In genomic region chr3:66138336-66139234, GRCh38 we compare ENCODE assay signal across 9 cellular contexts.
DNase-seq lines count a peak whose midpoint lies in the region; ATAC-seq and TF ChIP-seq lines count a peak whose summit lies in the region.
"Had no signal": no experiment of that assay in that cellular context is flagged by ENCODE, and none has a peak within 500 bp of the region (broad histone marks: within the 10 kb centered on the region; RNA-seq: fewer than 3 reads in every experiment).

No MANE protein-coding gene starts in this region.

- H3K9me3 ChIP-seq in SJSA1 (replicated peaks) = no peaks in the 10 kb centered on the region

- peaks cover 13% of the 10 kb centered on the region for H3K4me1 ChIP-seq in SJSA1 (replicated peaks)

- POLR2A ChIA-PET in AG04449 (lab: Yijun Ruan, JAX) = interaction anchor here (0.6 kb wide), 1 partner anchor 216 kb away, joined by 3 read pairs; no protein-coding TSS in a partner anchor
- POLR2A ChIA-PET in T-cell (lab: Charles Lee) = no interaction called here

- H3K27ac ChIP-seq in SJSA1 = no peak overlapping the region
- H3K27ac ChIP-seq: epithelial cell of prostate had no signal

- no peak overlapping the region for H3K4me3 Mint-ChIP-seq in T-cell

- no peak overlapping the region for H3K27ac Mint-ChIP-seq in T-cell

- no peaks in the 10 kb centered on the region for H3K9me3 Mint-ChIP-seq in T-cell

- TF ChIP-seq CTCF in AG04449 (IDR thresholded peaks at IDR 0.05; ENCODE audit: insufficient read depth, low read length, missing control alignments) = peak; percentile 86
- peak; percentile 65 for TF ChIP-seq CTCF in GM12872 (IDR thresholded peaks at IDR 0.05; ENCODE audit: insufficient read depth, low read depth, low read length)
- TF ChIP-seq CTCF in epithelial cell of proximal tubule (conservative IDR thresholded peaks at IDR 0.05; ENCODE audit: low read depth, low read length) = peak; percentile 88

- no peak for DNase-seq in AG04449 (ENCODE audit: low read depth, low spot score)
- peak; percentile 57 for DNase-seq in LoVo (ENCODE audit: low spot score)
- DNase-seq in SJSA1 (ENCODE audit: low read depth in 1 of 2, low spot score in 2 of 2) = peak; percentile 12 to 48
- no peak for DNase-seq in epithelial cell of proximal tubule (ENCODE audit: low read depth)
- DNase-seq in midbrain (lab: John Stamatoyannopoulos, UW) = peak; percentile 71
- no peak for DNase-seq in T-cell

- no peak for ATAC-seq in GM18858 (IDR thresholded peaks at IDR 0.05; ENCODE audit: unreplicated experiment)
- no peak for ATAC-seq in T-cell (replicated peaks in 1 of 4)

- H3K36me3 ChIP-seq in SJSA1 = no peaks in the 10 kb centered on the region

- CTCF ChIA-PET in AG04449 (lab: Yijun Ruan, JAX) = interaction anchor here (0.6 to 2.8 kb wide), 43 partner anchors 8 to 699 kb away, joined by 3 to 21 read pairs (median 4); no protein-coding TSS in a partner anchor
- CTCF ChIA-PET in T-cell (lab: Charles Lee) = interaction anchor here in 1 of 2 donors (0.6 kb wide), 1 partner anchor 16 kb away, joined by 3 read pairs; no protein-coding TSS in a partner anchor

- H3K27me3 ChIP-seq in SJSA1 (replicated peaks) = no peaks in the 10 kb centered on the region

- H3K36me3 Mint-ChIP-seq in T-cell = no peaks in the 10 kb centered on the region

- H3K27me3 Mint-ChIP-seq in T-cell = peaks cover 0 to 18% of the 10 kb centered on the region in 2 donors

- H3K4me1 Mint-ChIP-seq in T-cell = no peaks in the 10 kb centered on the region

- H3K4me3 ChIP-seq in AG04449 (ENCODE audit: low read depth, low read length) (no peak overlapping the region), SJSA1 (no peak overlapping the region), epithelial cell of proximal tubule (ENCODE audit: low read depth, low read length) (no peak overlapping the region)

Comparison
In these comparisons a context has a peak if more than half of its experiments do, and no peak if none do; other contexts are left out.
1. DNase-seq: peak in LoVo (single experiment), SJSA1 (2 of 2) and midbrain (single experiment); none in AG04449 (single experiment), epithelial cell of proximal tubule (single experiment) and T-cell (0 of 34).
2. Peak in every context shown above with its lines, with median percentiles within 50 percentile points of each other: CTCF ChIP-seq.